In genomic region chr16:66427871-66428681, GRCh38 we compare ENCODE assay signal across 10 cellular contexts. TPM values are rescaled to one million over a fixed set of nuclear protein-coding genes. Genes with fewer than 3 reads are reported as not detected.
A peak's percentile ranks its signal among the peaks of the same experiment; 100 is the strongest.
DNase-seq lines count a peak whose midpoint lies in the region; ATAC-seq and TF ChIP-seq lines count a peak whose summit lies in the region.
"Had no signal": no experiment of that assay in that cellular context is flagged by ENCODE, and none has a peak within 500 bp of the region (broad histone marks: within the 10 kb centered on the region; RNA-seq: fewer than 3 reads in every experiment).

No MANE protein-coding gene starts in this region.

- H3K4me1 Mint-ChIP-seq in immature natural killer cell = peaks cover 0 to 1% of the 10 kb centered on the region in 2 donors

- H3K27me3 Mint-ChIP-seq in immature natural killer cell (ENCODE audit: low read depth in 3 of 3) = peaks cover 23 to 33% (median 27%) of the 10 kb centered on the region in 3 donors

- no peaks in the 10 kb centered on the region for H3K36me3 ChIP-seq in HUES48 (ENCODE audit: control insufficient read depth, insufficient read depth, low read length)

- peaks cover 0 to 2% (median 0%) of the 10 kb centered on the region in 6 donors for H3K9me3 Mint-ChIP-seq in immature natural killer cell
- H3K9me3 Mint-ChIP-seq: T-helper 1 cell treated with Interleukin-12 subunit alpha and Interleukin-12 subunit beta and Interleukin-4 antibody, amounts not matched to agents 30 μg/mL and 1 μg/mL, for 36 hours had no signal

- no peaks in the 10 kb centered on the region for H3K36me3 Mint-ChIP-seq in immature natural killer cell

- no peaks in the 10 kb centered on the region for H3K9me3 ChIP-seq in HUES48 (ENCODE audit: control insufficient read depth, insufficient read depth, low read length)

- H3K4me3 ChIP-seq in HUES48 (ENCODE audit: low read depth, low read length) = peak overlapping the region; percentile 56
- peak overlapping the region; percentile 21 for H3K4me3 ChIP-seq in astrocyte of the spinal cord (ENCODE audit: low read depth, low read length)
- peak overlapping the region in 6 of 7 experiments; percentile 25 to 59 (median 41) for H3K4me3 ChIP-seq in skin epidermis

- in situ Hi-C loops in astrocyte of the spinal cord (cut with HindIII; ENCODE audit: low sequenced_read_pairs) = no loop called here

- no peak overlapping the region for H3K27ac ChIP-seq in HUES48 (ENCODE audit: low read depth, low read length)
- peak overlapping the region in 1 of 21 experiments; percentile 30 for H3K27ac ChIP-seq in skin epidermis

- peak overlapping the region in 3 of 5 donors; percentile 9 to 35 (median 13) for H3K4me3 Mint-ChIP-seq in immature natural killer cell
- H3K4me3 Mint-ChIP-seq: T-helper 1 cell treated with Interleukin-12 subunit alpha and Interleukin-12 subunit beta and Interleukin-4 antibody, amounts not matched to agents 30 μg/mL and 1 μg/mL, for 36 hours had no signal

- H3K27ac Mint-ChIP-seq in immature natural killer cell = no peak overlapping the region
- H3K27ac Mint-ChIP-seq: T-helper 1 cell treated with Interleukin-12 subunit alpha and Interleukin-12 subunit beta and Interleukin-4 antibody, amounts not matched to agents 30 μg/mL and 1 μg/mL, for 36 hours had no signal

- H3K9ac ChIP-seq in HUES48 (ENCODE audit: low read depth, low read length) = no peak overlapping the region

- TF ChIP-seq CTCF in astrocyte of the spinal cord (IDR thresholded peaks at IDR 0.05; ENCODE audit: low read depth, low read length) = no peak

- ATAC-seq in HG03196 (IDR thresholded peaks at IDR 0.05; ENCODE audit: unreplicated experiment) (no peak), HG03159 (IDR thresholded peaks at IDR 0.05; ENCODE audit: unreplicated experiment) (no peak)

- H3K4me1 ChIP-seq in HUES48 (ENCODE audit: control insufficient read depth, insufficient read depth, low read length) = peaks cover 14% of the 10 kb centered on the region

- peaks cover 80% of the 10 kb centered on the region for H3K27me3 ChIP-seq in HUES48 (ENCODE audit: control insufficient read depth, insufficient read depth, low read length)

- DNase-seq in astrocyte of the spinal cord (ENCODE audit: low read depth, low spot score) (no peak), immature natural killer cell (no peak), NCI-H1694 treated with DMSO at 0.1 percent for 48 hours (lab: John Stamatoyannopoulos, UW) (no peak), dermis blood vessel endothelial cell (no peak)

RNA-seq across cellular contexts. Expression of gene BEAN1, which starts 1.0 kb away (rescaled TPM):
- polyA plus RNA-seq in immature natural killer cell = under 1 TPM in 1 of 3 donors, not detected in 2; 0.32 TPM
- 0.09 and 0.34 TPM in 2 replicates for total RNA-seq in dermis blood vessel endothelial cell
- total RNA-seq: HT1080 had no signal
